2 cellular contexts compared by ENCODE assay signal in the genomic region with DNA sequence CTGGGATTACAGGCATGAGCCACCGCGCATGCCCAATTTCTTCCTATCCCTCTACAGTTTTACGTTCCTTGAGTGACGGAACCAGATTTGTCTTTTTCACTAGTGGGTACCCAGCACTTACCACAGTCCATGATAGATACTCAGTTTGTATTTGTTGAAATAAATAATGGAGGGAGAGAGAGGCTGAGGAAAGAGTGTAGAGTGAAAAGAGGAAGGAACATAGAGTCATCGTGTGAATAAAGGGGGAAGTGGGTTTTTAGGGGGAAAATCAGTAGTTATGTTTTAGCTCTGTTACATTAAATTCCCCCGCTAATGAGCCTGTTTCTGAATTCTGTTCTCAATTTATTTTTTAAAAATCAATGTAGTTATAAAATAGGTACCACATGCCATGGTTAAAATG. TPM values are rescaled to one million over a fixed set of nuclear protein-coding genes. Genes with fewer than 3 reads are reported as not detected.
"Had no signal": no experiment of that assay in that cellular context is flagged by ENCODE, and none has a peak within 500 bp of the region (broad histone marks: within the 10 kb centered on the region; RNA-seq: fewer than 3 reads in every experiment).

No MANE protein-coding gene starts in this region.

RNA-seq across cellular contexts. Expression of gene SYT15B, which starts 37.7 kb away (rescaled TPM):
- total RNA-seq: LHCN-M2 had no signal
- polyA plus RNA-seq: SK-N-SH had no signal
